ENCODE assay signal across 8 cellular contexts in genomic region chr2:40554665-40555294, GRCh38.
DNase-seq lines count a peak whose midpoint lies in the region; ATAC-seq and TF ChIP-seq lines count a peak whose summit lies in the region.

No MANE protein-coding gene starts in this region.

- 100% methylated on average over 1 of the region's 5 CpGs for WGBS in iPS DF 6.9 (ENCODE audit: insufficient coverage, insufficient read length)

- no peaks in the 10 kb centered on the region for H3K9me3 Mint-ChIP-seq in GM23338

- H4K20me1 ChIP-seq in GM23338 (replicated peaks; ENCODE audit: insufficient read depth) (no peaks in the 10 kb centered on the region), KMS-11 (ENCODE audit: insufficient read depth) (no peaks in the 10 kb centered on the region), OCI-LY1 (ENCODE audit: insufficient read depth, low read length) (no peaks in the 10 kb centered on the region)

- H3K4me1 Mint-ChIP-seq in GM23338 = peaks cover 3% of the 10 kb centered on the region; the same call in 2 of the 3 replicates

- no peaks in the 10 kb centered on the region for H3K9me2 ChIP-seq in GM23338 (ENCODE audit: insufficient read depth)
- H3K9me2 ChIP-seq in OCI-LY1 (ENCODE audit: low read depth, low read length) = no peaks in the 10 kb centered on the region

- H3K9me3 ChIP-seq in OCI-LY1 (ENCODE audit: low read length) = no peaks in the 10 kb centered on the region
- no peaks in the 10 kb centered on the region for H3K9me3 ChIP-seq in ascending aorta
- no peaks in the 10 kb centered on the region for H3K9me3 ChIP-seq in iPS DF 6.9 (ENCODE audit: control insufficient read depth, insufficient read depth, low read length)

- H3K4me2 ChIP-seq in GM23338 (no peak overlapping the region), KMS-11 (no peak overlapping the region), OCI-LY1 (ENCODE audit: low read length) (no peak overlapping the region)

- H3K27me3 ChIP-seq in GM23338 (ENCODE audit: insufficient read depth) = no peaks in the 10 kb centered on the region
- H3K27me3 ChIP-seq in KMS-11 (ENCODE audit: insufficient read depth, low read depth) = no peaks in the 10 kb centered on the region
- H3K27me3 ChIP-seq in OCI-LY1 (ENCODE audit: insufficient read depth, low read length) = no peaks in the 10 kb centered on the region
- no peaks in the 10 kb centered on the region for H3K27me3 ChIP-seq in ascending aorta
- H3K27me3 ChIP-seq in iPS DF 6.9 (ENCODE audit: control insufficient read depth, insufficient read depth, low read length) = no peaks in the 10 kb centered on the region

- no peaks in the 10 kb centered on the region for H3K27me3 Mint-ChIP-seq in GM23338 (ENCODE audit: insufficient read depth, low read depth, poor library complexity)

- DNase-seq in GM23338 (ENCODE audit: low spot score) (peak; percentile 79), ascending aorta (ENCODE audit: low spot score in 2 of 2) (peak in 1 of 2 donors; percentile 76), iPS DF 6.9 (ENCODE audit: low read depth, low spot score) (peak; percentile 60), cortex of kidney (lab: John Stamatoyannopoulos, UW) (no peak)
- DNase-seq in stimulated activated CD4-positive, alpha-beta T cell treated with anti-CD3 and anti-CD28 coated beads, Interleukin-1b, Interleukin-23, amount 100 ng/mL, for 24 hours (ENCODE audit: low read depth in 4 of 4, low spot score in 1 of 4) = peak in 3 of 4 experiments; percentile 10 to 45 (median 15)

- H3K4me3 ChIP-seq in GM23338 (no peak overlapping the region), KMS-11 (IDR thresholded peaks at IDR 0.05; ENCODE audit: insufficient read depth, low read depth, low read length) (no peak overlapping the region), OCI-LY1 (ENCODE audit: low read depth, low read length, poor library complexity, severe bottlenecking) (no peak overlapping the region), ascending aorta (no peak overlapping the region), iPS DF 6.9 (ENCODE audit: low read length) (no peak overlapping the region)

- H2AFZ ChIP-seq in GM23338 = no peak overlapping the region; the same call in 1 of the 2 replicates
- H2AFZ ChIP-seq in KMS-11 (ENCODE audit: low read depth) = no peak overlapping the region
- H2AFZ ChIP-seq in OCI-LY1 (ENCODE audit: low read length) = no peak overlapping the region

- H3K36me3 ChIP-seq in GM23338 (ENCODE audit: insufficient read depth) = no peaks in the 10 kb centered on the region
- no peaks in the 10 kb centered on the region for H3K36me3 ChIP-seq in KMS-11 (ENCODE audit: insufficient read depth)
- no peaks in the 10 kb centered on the region for H3K36me3 ChIP-seq in OCI-LY1 (ENCODE audit: insufficient read depth, low read length)
- H3K36me3 ChIP-seq in ascending aorta = no peaks in the 10 kb centered on the region
- no peaks in the 10 kb centered on the region for H3K36me3 ChIP-seq in iPS DF 6.9 (ENCODE audit: control insufficient read depth, insufficient read depth, low read length)

- intact Hi-C loops in ascending aorta (cut with DNase I) = loop anchor here (2.0 to 10.0 kb wide), 3 partner anchors 310 to 642 kb away; no protein-coding TSS in a partner anchor

- H3K27ac ChIP-seq in GM23338 (ENCODE audit: low read depth) (no peak overlapping the region), KMS-11 (no peak overlapping the region), OCI-LY1 (ENCODE audit: low read depth, low read length, poor library complexity, severe bottlenecking) (no peak overlapping the region), ascending aorta (no peak overlapping the region), iPS DF 6.9 (ENCODE audit: low read length) (no peak overlapping the region)

- H3F3A ChIP-seq in GM23338 (replicated peaks; ENCODE audit: low read depth) (no peaks in the 10 kb centered on the region), OCI-LY1 (ENCODE audit: insufficient read depth, low read length) (no peaks in the 10 kb centered on the region)

- no peak overlapping the region for H3K27ac Mint-ChIP-seq in GM23338

- H3K79me2 ChIP-seq in GM23338 (replicated peaks; ENCODE audit: insufficient read depth) = no peaks in the 10 kb centered on the region
- no peaks in the 10 kb centered on the region for H3K79me2 ChIP-seq in KMS-11 (ENCODE audit: insufficient read depth, low read depth)
- no peaks in the 10 kb centered on the region for H3K79me2 ChIP-seq in OCI-LY1 (ENCODE audit: insufficient read depth, low read length)

- ATAC-seq in GM23338 = peak; percentile 95

- H3K4me1 ChIP-seq in GM23338 (ENCODE audit: insufficient read depth) = no peaks in the 10 kb centered on the region
- no peaks in the 10 kb centered on the region for H3K4me1 ChIP-seq in KMS-11 (ENCODE audit: low read depth, poor library complexity, severe bottlenecking)
- H3K4me1 ChIP-seq in OCI-LY1 (ENCODE audit: insufficient read depth, low read length, severe bottlenecking) = no peaks in the 10 kb centered on the region
- no peaks in the 10 kb centered on the region for H3K4me1 ChIP-seq in ascending aorta
- H3K4me1 ChIP-seq in iPS DF 6.9 (ENCODE audit: control insufficient read depth, insufficient read depth, low read length) = no peaks in the 10 kb centered on the region

- H3K36me3 Mint-ChIP-seq in GM23338 (ENCODE audit: low read depth) = no peaks in the 10 kb centered on the region

- H3K4me3 Mint-ChIP-seq in GM23338 = no peak overlapping the region

- peak; percentile 84 for TF ChIP-seq CTCF in GM12872 (IDR thresholded peaks at IDR 0.05; ENCODE audit: insufficient read depth, low read depth, low read length)
- TF ChIP-seq CTCF in GM23338 (conservative IDR thresholded peaks at IDR 0.05; ENCODE audit: low read depth in 2 of 2) = peak; percentile 80 to 93
- peak; percentile 87 for TF ChIP-seq CTCF in KMS-11 (conservative IDR thresholded peaks at IDR 0.05; ENCODE audit: low read depth, low read length)
- peak; percentile 84 for TF ChIP-seq CTCF in OCI-LY1 (IDR thresholded peaks at IDR 0.05; ENCODE audit: low read length)
- TF ChIP-seq CTCF in ascending aorta (IDR thresholded peaks at IDR 0.05) = peak; percentile 69 to 86 (median 78)

- H3K9ac ChIP-seq in KMS-11 (no peak overlapping the region), OCI-LY1 (ENCODE audit: low read length) (no peak overlapping the region)

TF ChIP-seq in GM23338, 12 proteins besides CTCF, POLR2A, EP300 and RAD21 (continues in another document):
- no peak for TF ChIP-seq EZH2phosphoT487 (IDR thresholded peaks at IDR 0.05; ENCODE audit: unreplicated experiment)
- no peak for TF ChIP-seq ZNF331 (CRISPR knock-in tag; IDR thresholded peaks at IDR 0.05; ENCODE audit: low read depth)
- TF ChIP-seq ZNF462 (CRISPR knock-in tag; IDR thresholded peaks at IDR 0.05) = no peak
